ENCODE assay signal across 8 cellular contexts in genomic region chr9:127519301-127520166, GRCh38.
DNase-seq lines count a peak whose midpoint lies in the region; ATAC-seq lines count a peak whose summit lies in the region.

No MANE protein-coding gene starts in this region.

- no peak overlapping the region for H3K27ac Mint-ChIP-seq in activated CD4-positive, alpha-beta T cell treated with anti-CD3 and anti-CD28 coated beads for 36 hours

- H3K27ac ChIP-seq in epithelial cell of prostate: peak overlapping the region; percentile 72

- peaks cover 11% of the 10 kb centered on the region for H3K36me3 Mint-ChIP-seq in activated CD4-positive, alpha-beta T cell treated with anti-CD3 and anti-CD28 coated beads for 36 hours (ENCODE audit: low read depth)

- peaks cover 2% of the 10 kb centered on the region for H3K4me1 Mint-ChIP-seq in activated CD4-positive, alpha-beta T cell treated with anti-CD3 and anti-CD28 coated beads for 36 hours

- ATAC-seq in activated CD4-positive, alpha-beta T cell treated with anti-CD3 and anti-CD28 coated beads for 36 hours: peak; percentile 93

- H3K4me3 Mint-ChIP-seq in activated CD4-positive, alpha-beta T cell treated with anti-CD3 and anti-CD28 coated beads for 36 hours: no peak overlapping the region

- in situ Hi-C loops in G401 (cut with HindIII; ENCODE audit: low sequenced_read_pairs): no loop called here

- POLR2A ChIA-PET in activated CD4-positive, alpha-beta T cell treated with anti-CD3 and anti-CD28 coated beads for 36 hours (lab: Charles Lee): interaction anchor here (0.6 kb wide), 1 partner anchor 68 kb away, joined by 5 read pairs; the partner anchor contains the start of gene LRSAM1

- DNase-seq in activated CD4-positive, alpha-beta T cell treated with anti-CD3 and anti-CD28 coated beads for 36 hours: peak; percentile 72
- DNase-seq in activated CD4-positive, alpha-beta T cell treated with anti-CD3 and anti-CD28 coated beads for 4 hours: no peak
- peak; percentile 85 for DNase-seq in T1000 (lab: John Stamatoyannopoulos, UW)
- no peak for DNase-seq in epithelial cell of prostate (ENCODE audit: low read depth, low spot score)
- DNase-seq in pulmonary artery endothelial cell (ENCODE audit: low read depth, low spot score): peak; percentile 88
- DNase-seq in HuH-7.5 (ENCODE audit: low spot score): no peak
- no peak for DNase-seq in NCI-H1436 treated with DMSO at 0.1 percent for 48 hours (lab: John Stamatoyannopoulos, UW)
- no peak for DNase-seq in G401 (ENCODE audit: low spot score)

- intact Hi-C loops in activated CD4-positive, alpha-beta T cell treated with anti-CD3 and anti-CD28 coated beads for 36 hours (cut with DNase I, micrococcal nuclease): no loop called here

- no peaks in the 10 kb centered on the region for H3K27me3 Mint-ChIP-seq in activated CD4-positive, alpha-beta T cell treated with anti-CD3 and anti-CD28 coated beads for 36 hours

- peaks cover 5% of the 10 kb centered on the region for H3K9me3 Mint-ChIP-seq in activated CD4-positive, alpha-beta T cell treated with anti-CD3 and anti-CD28 coated beads for 36 hours (ENCODE audit: low read depth)

- CTCF ChIA-PET in activated CD4-positive, alpha-beta T cell treated with anti-CD3 and anti-CD28 coated beads for 36 hours (lab: Charles Lee): interaction anchor here (1.1 to 1.4 kb wide), 2 partner anchors 111 to 178 kb away, joined by 3 to 4 read pairs; no protein-coding TSS in a partner anchor

Comparison
In these comparisons a context has a peak if more than half of its experiments do, and no peak if none do; other contexts are left out.
1. DNase-seq: peak in activated CD4-positive, alpha-beta T cell treated with anti-CD3 and anti-CD28 coated beads for 36 hours (single experiment), T1000 (single experiment) and pulmonary artery endothelial cell (single experiment); none in activated CD4-positive, alpha-beta T cell treated with anti-CD3 and anti-CD28 coated beads for 4 hours (0 of 2), epithelial cell of prostate (single experiment), HuH-7.5 (single experiment), NCI-H1436 treated with DMSO at 0.1 percent for 48 hours (single experiment) and G401 (single experiment).